12 cellular contexts compared by ENCODE assay signal in genomic region chr4:185318679-185319078, GRCh38.
DNase-seq lines count a peak whose midpoint lies in the region; ATAC-seq and TF ChIP-seq lines count a peak whose summit lies in the region.
"Had no signal": no experiment of that assay in that cellular context is flagged by ENCODE, and none has a peak within 500 bp of the region (broad histone marks: within the 10 kb centered on the region; RNA-seq: fewer than 3 reads in every experiment).

No MANE protein-coding gene starts in this region.

- BruUV-seq in HCT116 (replicated peaks; lab: Mats Ljungman, UMichigan) (no TSS peak), PC-9 (replicated peaks; lab: Mats Ljungman, UMichigan) (no TSS peak)

- TF ChIP-seq POLR2A in HCT116 (IDR thresholded peaks at IDR 0.05; ENCODE audit: borderline replicate concordance, extremely low read depth, insufficient read depth, insufficient read length), result no peak

- POLR2A ChIA-PET in HCT116 (lab: Charles Lee) (interaction anchor here (1.2 kb wide), 1 partner anchor 19 kb away, joined by 4 read pairs; no protein-coding TSS in a partner anchor), PC-9 (lab: Charles Lee; ENCODE audit: unreplicated experiment) (interaction anchor here (0.6 to 0.7 kb wide), 2 partner anchors 13 to 28 kb away, joined by 3 read pairs; no protein-coding TSS in a partner anchor)

- H3K27ac ChIP-seq in ACC112 (ENCODE audit: low read depth, low read length), result peak overlapping the region; percentile 51
- H3K27ac ChIP-seq in HCT116 (ENCODE audit: low read depth, low read length), result no peak overlapping the region; the same call in 1 of the 2 replicates
- H3K27ac ChIP-seq in PC-9, result peak overlapping the region; percentile 43
- H3K27ac ChIP-seq: cardiac muscle cell, testis had no signal

- RAD21 ChIA-PET in HCT116 (lab: Charles Lee; ENCODE audit: low non-redundant PET in 1 of 2, low total read pairs in 2 of 2, uncharacterized antibody in 2 of 2, unreplicated experiment in 2 of 2), result no interaction called here

- H3K79me2 ChIP-seq in ACC112 (ENCODE audit: control insufficient read depth, insufficient read depth, low read length, unreplicated experiment), result no peaks in the 10 kb centered on the region
- H3K79me2 ChIP-seq in HCT116 (ENCODE audit: insufficient read depth, low read length), result no peaks in the 10 kb centered on the region
- no peaks in the 10 kb centered on the region for H3K79me2 ChIP-seq in PC-9 (ENCODE audit: low read depth)

- ATAC-seq in HCT116, result peak; percentile 36

- H3K9me3 ChIP-seq in HCT116 (ENCODE audit: control insufficient read depth in 1 of 2, insufficient read depth in 1 of 2, low read depth in 1 of 2, low read length in 2 of 2) (no peaks in the 10 kb centered on the region), PC-9 (ENCODE audit: insufficient read depth, low read depth) (no peaks in the 10 kb centered on the region)
- H3K9me3 ChIP-seq: testis had no signal

- no peak overlapping the region for H2AFZ ChIP-seq in ACC112 (ENCODE audit: low read length, unreplicated experiment)
- no peak overlapping the region for H2AFZ ChIP-seq in HCT116 (ENCODE audit: low read depth, low read length, poor library complexity, severe bottlenecking)
- no peak overlapping the region for H2AFZ ChIP-seq in PC-9

- H3K4me3 ChIP-seq in ACC112 (ENCODE audit: low read depth, low read length), result no peak overlapping the region; the same call in 1 of the 2 replicates
- H3K4me3 ChIP-seq in HCT116 (replicated peaks in 1 of 2; ENCODE audit: low read depth in 1 of 2, low read length in 2 of 2), result no peak overlapping the region
- no peak overlapping the region for H3K4me3 ChIP-seq in PC-9
- no peak overlapping the region for H3K4me3 ChIP-seq in fibroblast of pulmonary artery (replicated peaks; ENCODE audit: low read depth, low read length)
- H3K4me3 ChIP-seq: cardiac muscle cell, testis had no signal

- no peaks in the 10 kb centered on the region for H4K20me1 ChIP-seq in HCT116 (ENCODE audit: insufficient read depth)
- no peaks in the 10 kb centered on the region for H4K20me1 ChIP-seq in PC-9 (ENCODE audit: insufficient read depth)

- no peak for DNase-seq in HCT116 (ENCODE audit: low read depth, low spot score)
- DNase-seq in PC-9, result peak in 1 of 2 experiments; percentile 42
- DNase-seq in fibroblast of pulmonary artery (ENCODE audit: low read depth), result peak; percentile 25
- DNase-seq in GM10266 (ENCODE audit: extremely low spot score), result no peak
- DNase-seq in HuH-7 (ENCODE audit: low spot score), result no peak
- no peak for DNase-seq in MV-4-11 (lab: John Stamatoyannopoulos, UW)
- no peak for DNase-seq in effector CD8-positive, alpha-beta T cell (lab: John Stamatoyannopoulos, UW)
- DNase-seq: activated CD8-positive, alpha-beta memory T cell treated with anti-CD3 and anti-CD28 coated beads for 24 hours; nephron progenitor cell; testis had no signal

- CTCF ChIA-PET in HCT116 (lab: Charles Lee) (no interaction called here), PC-9 (lab: Charles Lee) (no interaction called here)

- no peak for TF ChIP-seq RAD21 in HCT116 (IDR thresholded peaks at IDR 0.05; ENCODE audit: low read depth)

- H3K36me3 ChIP-seq in ACC112 (ENCODE audit: insufficient read depth, low read length), result 0 out of 2 replicates have a peak, but pooled peaks cover 11% of the 10 kb centered on the region
- H3K36me3 ChIP-seq in HCT116 (ENCODE audit: control insufficient read depth in 1 of 2, insufficient read depth in 2 of 2, low read length in 2 of 2), result 0 out of 4 replicates have a peak, but pooled peaks cover 0 to 2% of the 10 kb centered on the region in 2 experiments
- no peaks in the 10 kb centered on the region for H3K36me3 ChIP-seq in PC-9 (ENCODE audit: low read depth)

- no peaks in the 10 kb centered on the region for H3K27me3 ChIP-seq in ACC112 (ENCODE audit: insufficient read depth, low read length)
- H3K27me3 ChIP-seq in HCT116 (ENCODE audit: insufficient read depth, low read length), result no peaks in the 10 kb centered on the region
- no peaks in the 10 kb centered on the region for H3K27me3 ChIP-seq in PC-9 (ENCODE audit: insufficient read depth, low read depth)
- H3K27me3 ChIP-seq: cardiac muscle cell, testis had no signal

- H3F3A ChIP-seq in PC-9 (ENCODE audit: insufficient read depth, low read depth), result no peaks in the 10 kb centered on the region; the same call in 1 of the 2 replicates

- TF ChIP-seq CTCF in HCT116 (IDR thresholded peaks at IDR 0.05 in 2 of 3, conservative IDR thresholded peaks at IDR 0.05 in 1 of 3; ENCODE audit: borderline replicate concordance in 1 of 3, insufficient read depth in 1 of 3, low read depth in 2 of 3, low read length in 2 of 3) (no peak), PC-9 (conservative IDR thresholded peaks at IDR 0.05) (no peak), fibroblast of pulmonary artery (IDR thresholded peaks at IDR 0.05; ENCODE audit: low read length, missing control alignments) (no peak), GM10266 (IDR thresholded peaks at IDR 0.05; ENCODE audit: control insufficient read depth, insufficient read depth, low read depth, missing control alignments) (no peak)

- H3K4me1 ChIP-seq in ACC112 (ENCODE audit: control insufficient read depth, insufficient read depth, low read length, unreplicated experiment) (peaks cover 17% of the 10 kb centered on the region), HCT116 (ENCODE audit: control insufficient read depth in 1 of 2, insufficient read depth in 2 of 2, low read length in 2 of 2) (peaks cover 3 to 10% of the 10 kb centered on the region in 2 experiments; a peak in 3 of 4 replicates), PC-9 (replicated peaks; ENCODE audit: insufficient read depth) (peaks cover 8% of the 10 kb centered on the region)
- H3K4me1 ChIP-seq: testis had no signal

- H3K9me2 ChIP-seq in HCT116 (ENCODE audit: insufficient read depth) (no peaks in the 10 kb centered on the region), PC-9 (ENCODE audit: insufficient read depth) (no peaks in the 10 kb centered on the region)

- H3K9ac ChIP-seq in HCT116 (ENCODE audit: low read length), result peak overlapping the region; percentile 8; the same call in 1 of the 2 replicates

- H3K4me2 ChIP-seq in HCT116 (ENCODE audit: low read length), result peak overlapping the region; percentile 60
- 0 out of 2 replicates have a peak overlapping the region, but pooled peaks have one; percentile 0 for H3K4me2 ChIP-seq in PC-9

- intact Hi-C loops in HCT116 (cut with micrococcal nuclease), result no loop called here
- intact Hi-C loops in PC-9 (cut with micrococcal nuclease; ENCODE audit: unreplicated experiment), result no loop called here

TF ChIP-seq in HCT116, 20 proteins besides CTCF, POLR2A, EP300 and RAD21:
- 0 out of 2 replicates have a peak, but pooled peaks have one; percentile 26 for TF ChIP-seq FOSL1 (IDR thresholded peaks at IDR 0.05; ENCODE audit: low read depth)
- TF ChIP-seq POLR2AphosphoS5 (IDR thresholded peaks at IDR 0.05; ENCODE audit: low read depth, low read length), result no peak
- TF ChIP-seq ELF1 (IDR thresholded peaks at IDR 0.05; ENCODE audit: borderline replicate concordance, low read depth), result no peak
- TF ChIP-seq JUND (IDR thresholded peaks at IDR 0.05), result 0 out of 2 replicates have a peak, but pooled peaks have one; percentile 11
